27 cellular contexts compared by ENCODE assay signal in the genomic region with DNA sequence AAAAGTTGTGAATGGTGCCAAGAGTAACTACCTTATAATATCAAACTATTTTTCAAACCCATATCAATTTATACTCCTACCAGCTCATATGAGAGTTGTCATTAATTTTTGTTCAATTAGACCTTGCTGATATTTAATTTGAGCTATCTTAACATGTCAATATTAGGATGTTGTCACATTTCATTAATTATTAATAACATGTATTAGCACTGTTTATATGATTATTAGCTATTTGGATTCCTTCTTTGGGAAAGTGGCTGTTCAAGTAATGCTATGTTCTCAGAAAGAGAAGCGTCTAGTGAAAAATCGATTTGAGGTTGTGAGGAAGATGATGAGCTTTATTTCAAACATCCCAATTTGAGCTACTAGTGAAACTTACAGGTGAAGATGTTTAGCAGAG.
"Had no signal": no experiment of that assay in that cellular context is flagged by ENCODE, and none has a peak within 500 bp of the region (broad histone marks: within the 10 kb centered on the region; RNA-seq: fewer than 3 reads in every experiment).

No MANE protein-coding gene starts in this region.

- H3K27me3 ChIP-seq: stomach, suprapubic skin, testis, thyroid gland, tibial artery, tibial nerve, transverse colon, upper lobe of left lung, upper lobe of right lung, uterus, vagina had no signal

- DNase-seq: stimulated activated CD4-positive, alpha-beta T cell treated with anti-CD3 and anti-CD28 coated beads, Interleukin-2, amount 100 ng/mL, for 48 hours; stimulated activated CD4-positive, alpha-beta T cell treated with anti-CD3 and anti-CD28 coated beads, Interleukin-4, amount 100 ng/mL, for 1 hour; stimulated activated CD4-positive, alpha-beta T cell treated with anti-CD3 and anti-CD28 coated beads, Interleukin-4, amount 100 ng/mL, for 24 hours; stimulated activated CD4-positive, alpha-beta T cell treated with anti-CD3 and anti-CD28 coated beads, Interleukin-4, amount 100 ng/mL, for 4 hours; stimulated activated CD8-positive, alpha-beta memory T cell treated with anti-CD3 and anti-CD28 coated beads, Interleukin-4, amount 100 ng/mL, for 48 hours; stimulated activated naive B cell treated with anti-CD40 and anti-IgM and Interleukin-4, amounts not matched to agents 10 μg/mL and 1 μg/mL and 100 μg/mL, for 72 hours; stimulated activated naive CD4-positive, alpha-beta T cell; stimulated activated naive CD4-positive, alpha-beta T cell treated with Interleukin-2 at 50 U/mL for 16 hours; stimulated activated naive CD8-positive, alpha-beta T cell treated with anti-CD3 and anti-CD28 coated beads, Interleukin-15, amount 100 ng/mL, for 72 hours; stimulated activated naive CD8-positive, alpha-beta T cell treated with anti-CD3 and anti-CD28 coated beads, Interleukin-15, Interleukin-2, amounts not matched to agents 100 U/mL and 50 U/mL, for 24 hours; stomach; substantia nigra; testis; thyroid gland; tibial artery; transverse colon; trophoblast cell; upper lobe of left lung; upper lobe of right lung; uterus had no signal

- H3K4me1 ChIP-seq: stomach, suprapubic skin, testis, thyroid gland, tibial artery, tibial nerve, transverse colon, upper lobe of left lung, upper lobe of right lung, uterus, vagina had no signal

- H3K9me3 ChIP-seq: stomach, suprapubic skin, testis, thoracic aorta, thyroid gland, tibial artery, tibial nerve, transverse colon, upper lobe of left lung, upper lobe of right lung, uterus, vagina had no signal

- ATAC-seq: stimulated activated effector memory CD8-positive, alpha-beta T cell treated with anti-CD3 and anti-CD28 coated beads, Interleukin-12 subunit alpha, Interleukin-12 subunit beta, amount 100 ng/mL, for 72 hours; stimulated activated memory B cell treated with anti-CD40 and anti-IgM and Interleukin-4, amounts not matched to agents 10 μg/mL and 1 μg/mL and 100 μg/mL, for 72 hours; stimulated activated naive B cell treated with anti-CD40 and anti-IgM and Interleukin-4, amounts not matched to agents 10 μg/mL and 1 μg/mL and 100 μg/mL, for 72 hours; stimulated activated naive CD8-positive, alpha-beta T cell treated with anti-CD3 and anti-CD28 coated beads, Interleukin-15, amount 100 ng/mL, for 72 hours; stimulated activated naive CD8-positive, alpha-beta T cell treated with anti-CD3 and anti-CD28 coated beads, Interleukin-15, Interleukin-2, amounts not matched to agents 100 U/mL and 50 U/mL, for 24 hours; upper lobe of right lung had no signal

- H3K36me3 ChIP-seq: stomach, suprapubic skin, thoracic aorta, thyroid gland, tibial artery, tibial nerve, transverse colon, upper lobe of left lung, upper lobe of right lung, uterus, vagina had no signal

- FAIRE-seq: urothelium cell line had no signal

- H3K27ac ChIP-seq: stomach, suprapubic skin, testis, thoracic aorta, thyroid gland, tibial artery, tibial nerve, transverse colon, upper lobe of left lung, upper lobe of right lung, uterus, vagina had no signal

- H3K4me3 ChIP-seq: stomach, suprapubic skin, testis, thoracic aorta, thyroid gland, tibial artery, tibial nerve, transverse colon, upper lobe of left lung, upper lobe of right lung, uterus, vagina had no signal
